13 cellular contexts compared by ENCODE assay signal in the genomic region with DNA sequence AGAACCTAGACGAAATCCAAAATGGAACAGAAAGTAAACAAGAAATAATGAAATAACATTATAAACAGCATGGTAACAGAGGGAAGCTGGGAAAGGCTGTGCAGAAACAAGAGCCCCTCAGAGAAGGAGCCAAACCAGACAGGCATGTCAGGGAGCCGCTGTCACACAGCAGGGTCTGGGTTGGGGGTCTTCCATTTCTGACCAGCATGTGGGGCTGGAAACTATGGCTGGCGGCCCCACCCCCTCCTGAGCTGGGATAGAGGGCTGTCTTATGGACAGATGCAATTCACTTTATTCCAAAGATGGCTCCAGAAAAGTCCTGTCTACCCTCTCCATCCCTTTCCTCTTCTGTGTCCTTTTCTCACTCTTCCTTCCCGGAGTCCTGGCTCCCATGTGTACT. TPM values are rescaled to one million over a fixed set of nuclear protein-coding genes. Genes with fewer than 3 reads are reported as not detected.
A peak's percentile ranks its signal among the peaks of the same experiment; 100 is the strongest.
DNase-seq lines count a peak whose midpoint lies in the region; ATAC-seq, FAIRE-seq and TF ChIP-seq lines count a peak whose summit lies in the region.
"Had no signal": no experiment of that assay in that cellular context is flagged by ENCODE, and none has a peak within 500 bp of the region (broad histone marks: within the 10 kb centered on the region; RNA-seq: fewer than 3 reads in every experiment).

No MANE protein-coding gene starts in this region.

- H3K36me3 Mint-ChIP-seq in activated T-cell treated with anti-CD3 and anti-CD28 coated beads, Interleukin-2, amount 50 U/mL, for 72 hours (ENCODE audit: insufficient read depth in 2 of 2): peaks cover 15 to 18% of the 10 kb centered on the region in 2 donors

- no peaks in the 10 kb centered on the region for H3K9me3 Mint-ChIP-seq in activated T-cell treated with anti-CD3 and anti-CD28 coated beads, Interleukin-2, amount 50 U/mL, for 72 hours
- H3K9me3 Mint-ChIP-seq: dendritic cell treated with granulocyte-macrophage colony-stimulating factor and Interleukin-4, amounts not matched to agents 40 ng/mL and 50 ng/mL, for 4 days had no signal

- no peak for TF ChIP-seq POLR2A in transverse colon (IDR thresholded peaks at IDR 0.05)
- no peak for TF ChIP-seq POLR2A in GM12891 (IDR thresholded peaks at IDR 0.05; ENCODE audit: low read depth, low read length)
- no peak for TF ChIP-seq POLR2A in ovary (IDR thresholded peaks at IDR 0.05)

- peak overlapping the region; percentile 80 to 83 for H3K4me3 Mint-ChIP-seq in activated T-cell treated with anti-CD3 and anti-CD28 coated beads, Interleukin-2, amount 50 U/mL, for 72 hours
- H3K4me3 Mint-ChIP-seq: dendritic cell treated with granulocyte-macrophage colony-stimulating factor and Interleukin-4, amounts not matched to agents 40 ng/mL and 50 ng/mL, for 4 days had no signal

- no peak overlapping the region for H3K4me3 ChIP-seq in SJCRH30
- H3K4me3 ChIP-seq in transverse colon: no peak overlapping the region
- H3K4me3 ChIP-seq in ovary: no peak overlapping the region
- H3K4me3 ChIP-seq: heart left ventricle, lung, uterus had no signal

- peak overlapping the region; percentile 98 for H3K27ac Mint-ChIP-seq in activated T-cell treated with anti-CD3 and anti-CD28 coated beads, Interleukin-2, amount 50 U/mL, for 72 hours
- H3K27ac Mint-ChIP-seq: dendritic cell treated with granulocyte-macrophage colony-stimulating factor and Interleukin-4, amounts not matched to agents 40 ng/mL and 50 ng/mL, for 4 days had no signal

- intact Hi-C loops in transverse colon (cut with DNase I; ENCODE audit: low total_unique reads) (loop anchor here (5.0 kb wide), 1 partner anchor 1026 kb away; no protein-coding TSS in a partner anchor), ovary (cut with DNase I) (no loop called here)

- WGBS in transverse colon (ENCODE audit: low coverage in 1 of 2), 2 donors: 79 to 84% methylated on average over 2 to 4 of the region's 4 CpGs
- 69 to 83% (median 79%) methylated on average over 4 of the region's 4 CpGs for WGBS in ovary, 3 donors

- no peak for TF ChIP-seq EP300 in transverse colon (IDR thresholded peaks at IDR 0.05; ENCODE audit: low read depth)
- TF ChIP-seq EP300 in ovary (IDR thresholded peaks at IDR 0.05): no peak

- H3K9me3 ChIP-seq in SJCRH30 (replicated peaks): no peaks in the 10 kb centered on the region
- no peaks in the 10 kb centered on the region for H3K9me3 ChIP-seq in transverse colon
- no peaks in the 10 kb centered on the region for H3K9me3 ChIP-seq in ovary
- H3K9me3 ChIP-seq: heart left ventricle, uterus had no signal

- H3K4me1 ChIP-seq in SJCRH30 (peaks cover 16% of the 10 kb centered on the region), transverse colon (peaks cover 0 to 33% (median 2%) of the 10 kb centered on the region in 4 donors), foreskin keratinocyte (peaks cover 24% of the 10 kb centered on the region), ovary (ENCODE audit: insufficient read depth) (peaks cover 11% of the 10 kb centered on the region)

- DNase-seq in activated T-cell treated with anti-CD3 and anti-CD28 coated beads, Interleukin-2, amount 50 U/mL, for 72 hours: no peak
- no peak for DNase-seq in activated T-cell treated with anti-CD3 and anti-CD28 coated beads for 4 hours
- no peak for DNase-seq in SJCRH30
- DNase-seq in epithelial cell of prostate (ENCODE audit: low read depth, low spot score): no peak
- DNase-seq in transverse colon: no peak
- DNase-seq in foreskin keratinocyte: no peak
- no peak for DNase-seq in GM12891 (ENCODE audit: insufficient read length, low spot score)
- no peak for DNase-seq in ovary
- DNase-seq: heart left ventricle, NCI-H1417, uterus had no signal

- TF ChIP-seq CTCF in transverse colon (IDR thresholded peaks at IDR 0.05) (no peak), foreskin keratinocyte (conservative IDR thresholded peaks at IDR 0.05) (no peak), ovary (IDR thresholded peaks at IDR 0.05) (no peak)

- H3K36me3 ChIP-seq in SJCRH30: no peaks in the 10 kb centered on the region
- H3K36me3 ChIP-seq in transverse colon: peaks cover 0 to 19% (median 9%) of the 10 kb centered on the region in 4 donors
- H3K36me3 ChIP-seq in ovary: no peaks in the 10 kb centered on the region
- H3K36me3 ChIP-seq: uterus had no signal

- H3K27ac ChIP-seq in SJCRH30 (peak overlapping the region; percentile 16; the same call in 1 of the 2 replicates), epithelial cell of prostate (peak overlapping the region; percentile 31), transverse colon (peak overlapping the region in 3 of 4 donors; percentile 44 to 54 (median 49)), foreskin keratinocyte (no peak overlapping the region), ovary (no peak overlapping the region)

- H3K27me3 ChIP-seq in SJCRH30 (no peaks in the 10 kb centered on the region), transverse colon (no peaks in the 10 kb centered on the region), foreskin keratinocyte (no peaks in the 10 kb centered on the region), ovary (no peaks in the 10 kb centered on the region)
- H3K27me3 ChIP-seq: heart left ventricle, uterus had no signal

- no peaks in the 10 kb centered on the region for H3K27me3 Mint-ChIP-seq in activated T-cell treated with anti-CD3 and anti-CD28 coated beads, Interleukin-2, amount 50 U/mL, for 72 hours (ENCODE audit: low read depth)
- H3K27me3 Mint-ChIP-seq: dendritic cell treated with granulocyte-macrophage colony-stimulating factor and Interleukin-4, amounts not matched to agents 40 ng/mL and 50 ng/mL, for 4 days had no signal

- in situ Hi-C loops in transverse colon (cut with MboI; ENCODE audit: low pct_ligation_motif_present in 1 of 4, low pct_unique_long_range_greater_than_20kb in 1 of 4, low sequenced_read_pairs in 3 of 4): no loop called here

- peak in 1 of 2 donors; percentile 2 for ATAC-seq in activated T-cell treated with anti-CD3 and anti-CD28 coated beads, Interleukin-2, amount 50 U/mL, for 72 hours (replicated peaks in 1 of 2)
- ATAC-seq in foreskin keratinocyte: no peak
- ATAC-seq: heart left ventricle had no signal

- H3K4me1 Mint-ChIP-seq in activated T-cell treated with anti-CD3 and anti-CD28 coated beads, Interleukin-2, amount 50 U/mL, for 72 hours (ENCODE audit: low read depth): peaks cover 56% of the 10 kb centered on the region

- FAIRE-seq in GM12891 (lab: Jason Lieb, UNC): no peak

TF ChIP-seq in GM12891, 5 proteins besides CTCF, POLR2A, EP300 and RAD21:
- TF ChIP-seq TAF1 (IDR thresholded peaks at IDR 0.05; ENCODE audit: low read depth, low read length) (no peak), POU2F2 (IDR thresholded peaks at IDR 0.05; ENCODE audit: low read depth, low read length) (no peak), PAX5 (IDR thresholded peaks at IDR 0.05; ENCODE audit: insufficient read depth, low read length, severe bottlenecking) (no peak), SPI1 (IDR thresholded peaks at IDR 0.05; ENCODE audit: low read depth, low read length) (no peak), POLR2AphosphoS5 (IDR thresholded peaks at IDR 0.05; ENCODE audit: low read depth, low read length) (no peak)

RNA-seq across cellular contexts. Expression of a gene that starts 27.3 kb away (rescaled TPM):
- total RNA-seq in activated T-cell treated with anti-CD3 and anti-CD28 coated beads, Interleukin-2, amount 50 U/mL, for 72 hours: 10 to 100 TPM; 53.1 to 54.6 TPM
- 17.0 and 18.5 TPM in 2 replicates for total RNA-seq in SJCRH30 (2014; rRNA removed; shearing (Covaris generic))
- total RNA-seq in transverse colon (10 to 100 TPM in 3 of 4 donors, 1 to 10 TPM in 1; 7.8 to 41.8 (median 28.2) TPM), foreskin keratinocyte (31.8 and 32.7 TPM in 2 replicates), ovary (10 to 100 TPM; 23.1 to 73.8 (median 62.2) TPM)
- polyA plus RNA-seq in foreskin keratinocyte (15.7 and 16.9 TPM in 2 replicates), ovary (100 to 1,000 TPM in 1 of 2 donors, 10 to 100 TPM in 1; 32.9 to 102 TPM)
- 15.7 TPM for polyA plus RNA-seq in GM12891 (2012; ENCODE audit: low read depth, missing spikeins)

RNA-seq across cellular contexts. Expression of a gene that starts 38.5 kb away (rescaled TPM):
- total RNA-seq in activated T-cell treated with anti-CD3 and anti-CD28 coated beads, Interleukin-2, amount 50 U/mL, for 72 hours: 10 to 100 TPM; 32.6 to 43.0 TPM
- total RNA-seq in SJCRH30 (2014; rRNA removed; shearing (Covaris generic)): 75.2 and 77.8 TPM in 2 replicates
- 1 to 10 TPM in 3 of 4 donors, under 1 TPM in 1; 1.00 to 5.6 (median 3.3) TPM for total RNA-seq in transverse colon
- 61.6 and 65.7 TPM in 2 replicates for total RNA-seq in foreskin keratinocyte
- 53.3 and 54.0 TPM in 2 replicates for polyA plus RNA-seq in foreskin keratinocyte
- 37.2 TPM for polyA plus RNA-seq in GM12891 (2012; ENCODE audit: low read depth, missing spikeins)
- total RNA-seq in ovary: 10 to 100 TPM; 11.6 to 31.0 (median 21.2) TPM
- polyA plus RNA-seq in ovary: 10 to 100 TPM; 10.7 to 38.4 TPM

RNA-seq across cellular contexts. Expression of a gene that starts 41.5 kb away (rescaled TPM):
- total RNA-seq in activated T-cell treated with anti-CD3 and anti-CD28 coated beads, Interleukin-2, amount 50 U/mL, for 72 hours: 1 to 10 TPM in 1 of 2 donors, under 1 TPM in 1; 0.14 to 4.2 TPM
- not detected in 2 replicates for total RNA-seq in SJCRH30 (2014; rRNA removed; shearing (Covaris generic))
- total RNA-seq in transverse colon (1 to 10 TPM in 2 of 4 donors, under 1 TPM in 1, not detected in 1; 0.60 to 5.6 (median 4.0) TPM), foreskin keratinocyte (not detected in 2 replicates), ovary (1 to 10 TPM in 4 of 7 donors, under 1 TPM in 2, not detected in 1; 0.12 to 3.4 (median 2.1) TPM)
- polyA plus RNA-seq in foreskin keratinocyte (0.02 TPM in 1 of 2 replicates, not detected in the other), ovary (10 to 100 TPM in 1 of 2 donors, 1 to 10 TPM in 1; 7.7 to 43.1 TPM)
- 0.19 TPM for polyA plus RNA-seq in GM12891 (2012; ENCODE audit: low read depth, missing spikeins)

Comparison
In these comparisons a context has a peak if more than half of its experiments do, and no peak if none do; other contexts are left out.
1. H3K27ac ChIP-seq: peak in SJCRH30 (single experiment), epithelial cell of prostate (single experiment) and transverse colon (3 of 4); none in foreskin keratinocyte (single experiment) and ovary (0 of 2).